ENCODE assay signal across 8 cellular contexts in the genomic region with DNA sequence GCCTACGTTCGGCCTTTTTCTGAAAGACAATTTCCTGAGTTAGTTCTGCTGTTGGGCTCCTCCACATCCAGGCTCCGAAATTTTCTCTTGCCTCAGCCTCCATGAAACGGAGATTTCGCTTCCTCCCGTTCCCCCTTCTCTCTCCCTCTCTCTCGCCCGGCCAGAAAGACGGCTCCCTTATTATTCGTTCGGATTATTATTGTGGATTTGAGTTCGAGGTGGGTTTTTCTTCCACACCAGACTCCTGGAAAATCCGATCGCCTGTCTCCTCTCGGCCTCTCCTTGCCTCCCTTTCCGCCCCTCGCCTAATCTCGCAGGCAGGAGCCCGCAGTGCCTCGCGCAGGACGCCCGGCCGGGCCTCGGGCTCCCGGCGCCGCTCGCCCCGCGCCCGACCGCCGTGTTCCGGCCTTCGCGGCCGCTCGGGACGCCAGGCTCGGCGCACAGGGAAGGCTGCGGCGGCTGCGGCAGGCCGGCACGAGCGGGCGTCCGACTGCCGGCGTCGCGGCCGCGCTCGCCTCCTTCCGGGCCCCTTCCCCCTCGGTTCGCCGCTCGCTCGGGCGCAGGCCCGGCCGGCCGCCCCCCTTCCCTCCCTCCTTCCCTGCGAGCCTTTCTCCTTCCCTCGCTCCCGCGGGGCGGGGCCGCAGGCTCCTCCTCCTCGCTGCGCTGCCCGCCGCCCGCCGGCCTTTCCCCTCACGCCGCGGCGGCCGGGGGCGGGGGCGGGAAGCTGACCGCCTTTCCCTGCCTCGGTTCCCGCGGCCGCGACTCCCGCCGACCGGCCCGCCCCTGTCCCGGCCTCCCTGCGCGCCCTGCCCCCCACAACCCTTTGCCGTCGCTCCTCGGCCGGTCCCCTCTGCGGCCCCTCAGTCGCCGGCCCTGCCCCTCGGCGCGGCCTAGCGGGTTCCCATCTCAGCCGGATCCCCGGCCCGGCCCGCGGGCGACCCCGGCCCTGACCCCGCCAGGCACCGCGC. TPM values are rescaled to one million over a fixed set of nuclear protein-coding genes. Genes with fewer than 3 reads are reported as not detected.
DNase-seq lines count a peak whose midpoint lies in the region; ATAC-seq, FAIRE-seq and TF ChIP-seq lines count a peak whose summit lies in the region.

A gene with protein sequence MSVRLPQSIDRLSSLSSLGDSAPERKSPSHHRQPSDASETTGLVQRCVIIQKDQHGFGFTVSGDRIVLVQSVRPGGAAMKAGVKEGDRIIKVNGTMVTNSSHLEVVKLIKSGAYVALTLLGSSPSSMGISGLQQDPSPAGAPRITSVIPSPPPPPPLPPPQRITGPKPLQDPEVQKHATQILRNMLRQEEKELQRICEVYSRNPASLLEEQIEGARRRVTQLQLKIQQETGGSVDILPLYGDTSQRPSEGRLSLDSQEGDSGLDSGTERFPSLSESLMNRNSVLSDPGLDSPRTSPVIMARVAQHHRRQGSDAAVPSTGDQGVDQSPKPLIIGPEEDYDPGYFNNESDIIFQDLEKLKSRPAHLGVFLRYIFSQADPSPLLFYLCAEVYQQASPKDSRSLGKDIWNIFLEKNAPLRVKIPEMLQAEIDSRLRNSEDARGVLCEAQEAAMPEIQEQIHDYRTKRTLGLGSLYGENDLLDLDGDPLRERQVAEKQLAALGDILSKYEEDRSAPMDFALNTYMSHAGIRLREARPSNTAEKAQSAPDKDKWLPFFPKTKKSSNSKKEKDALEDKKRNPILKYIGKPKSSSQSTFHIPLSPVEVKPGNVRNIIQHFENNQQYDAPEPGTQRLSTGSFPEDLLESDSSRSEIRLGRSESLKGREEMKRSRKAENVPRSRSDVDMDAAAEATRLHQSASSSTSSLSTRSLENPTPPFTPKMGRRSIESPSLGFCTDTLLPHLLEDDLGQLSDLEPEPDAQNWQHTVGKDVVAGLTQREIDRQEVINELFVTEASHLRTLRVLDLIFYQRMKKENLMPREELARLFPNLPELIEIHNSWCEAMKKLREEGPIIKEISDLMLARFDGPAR (N-terminal part only) (minus strand): TSS at position 492 of the 968 bp plus-strand sequence. CDS start 1,412 bp downstream, outside the sequence.

- peak; percentile 74 for DNase-seq in H4 (ENCODE audit: low spot score)
- peak; percentile 93 to 96 (median 94) for DNase-seq in NCI-H1417 (lab: John Stamatoyannopoulos, UW)
- DNase-seq in SW 1271 (lab: John Stamatoyannopoulos, UW) = peak; percentile 47 to 66
- DNase-seq in bronchial epithelial cell (ENCODE audit: low read depth) = peak; percentile 66
- peak; percentile 86 for DNase-seq in retina

- no peak for ATAC-seq in HG03159 (IDR thresholded peaks at IDR 0.05; ENCODE audit: unreplicated experiment)

- H3K9me3 ChIP-seq in ES-I3 (ENCODE audit: control insufficient read depth, insufficient read depth, low read length) (no peaks in the 10 kb centered on the region), iPS-18a (ENCODE audit: control insufficient read depth, low read depth, low read length) (no peaks in the 10 kb centered on the region)

- no peak for TF ChIP-seq CTCF in bronchial epithelial cell (IDR thresholded peaks at IDR 0.05; ENCODE audit: insufficient read depth, low read length, severe bottlenecking)

- H3K4me1 ChIP-seq in ES-I3 (ENCODE audit: insufficient read depth, low read length) (peaks cover 8% of the 10 kb centered on the region), iPS-18a (ENCODE audit: control insufficient read depth, low read depth, low read length) (peaks cover 15% of the 10 kb centered on the region)

- no peak for FAIRE-seq in bronchial epithelial cell (lab: Jason Lieb, UNC)

- peak within 1 kb of the TSS; percentile 87 for H3K9ac ChIP-seq in ES-I3 (ENCODE audit: low read depth, low read length)
- H3K9ac ChIP-seq in iPS-18a (ENCODE audit: low read length) = peak within 1 kb of the TSS; percentile 95

- no peaks in the 10 kb centered on the region for H3K36me3 ChIP-seq in ES-I3 (ENCODE audit: insufficient read depth, low read length)
- no peaks in the 10 kb centered on the region for H3K36me3 ChIP-seq in bronchial epithelial cell (ENCODE audit: control insufficient read depth, insufficient read depth, low read length)
- H3K36me3 ChIP-seq in iPS-18a (ENCODE audit: control insufficient read depth, low read depth, low read length) = no peaks in the 10 kb centered on the region

- H3K27me3 ChIP-seq in bronchial epithelial cell (ENCODE audit: control insufficient read depth, insufficient read depth, low read length) = no peaks in the 10 kb centered on the region
- H3K27me3 ChIP-seq in iPS-18a (ENCODE audit: control insufficient read depth, insufficient read depth, low read length) = no peaks in the 10 kb centered on the region

- H3K27ac ChIP-seq in iPS-18a (ENCODE audit: low read length) = peak within 1 kb of the TSS; percentile 72

- H3K4me3 ChIP-seq in bronchial epithelial cell (ENCODE audit: low read depth, low read length) (peak within 1 kb of the TSS; percentile 50), iPS-18a (ENCODE audit: low read length) (peak within 1 kb of the TSS; percentile 95)

RNA-seq across cellular contexts. Expression of the gene that starts here (rescaled TPM):
- total RNA-seq in H4 (2014; rRNA removed; shearing (Covaris generic)) = 12.2 and 12.6 TPM in 2 replicates
- total RNA-seq in bronchial epithelial cell = 12.4 and 22.3 TPM in 2 replicates
